In genomic region chr19:48617146-48617937, GRCh38 we compare ENCODE assay signal across 8 cellular contexts. TPM values are rescaled to one million over a fixed set of nuclear protein-coding genes. Genes with fewer than 3 reads are reported as not detected.
DNase-seq lines count a peak whose midpoint lies in the region; ATAC-seq and TF ChIP-seq lines count a peak whose summit lies in the region.

No MANE protein-coding gene starts in this region.

- intact Hi-C loops in Panc1 (cut with micrococcal nuclease; ENCODE audit: unreplicated experiment) = no loop called here
- intact Hi-C loops in esophagus muscularis mucosa (cut with DNase I) = no loop called here

- in situ Hi-C loops in G401 (cut with HindIII; ENCODE audit: low sequenced_read_pairs) (no loop called here), Panc1 (cut with HindIII; ENCODE audit: low pct_unique_long_range_greater_than_20kb, low sequenced_read_pairs) (no loop called here)

- TF ChIP-seq CTCF in Panc1 (IDR thresholded peaks at IDR 0.05) (no peak), esophagus muscularis mucosa (IDR thresholded peaks at IDR 0.05) (no peak)

- H3K4me3 ChIP-seq in Panc1 (ENCODE audit: low read depth in 2 of 2, low read length in 2 of 2) (peak overlapping the region; percentile 96 to 99), esophagus muscularis mucosa (peak overlapping the region; percentile 75 to 96 (median 78))

- no peaks in the 10 kb centered on the region for H3K9me3 ChIP-seq in Panc1 (ENCODE audit: control insufficient read depth, insufficient read depth, low read depth, low read length)
- no peaks in the 10 kb centered on the region for H3K9me3 ChIP-seq in esophagus muscularis mucosa

- DNase-seq in G401 (ENCODE audit: low spot score) (peak; percentile 37), Panc1 (ENCODE audit: low read depth, low spot score) (no peak), esophagus muscularis mucosa (ENCODE audit: extremely low spot score) (no peak), pons (ENCODE audit: low spot score) (peak; percentile 9), HCEC 1CT (no peak), NCI-H2081 treated with DMSO at 0.1 percent for 48 hours (lab: John Stamatoyannopoulos, UW) (no peak)

- POLR2A ChIA-PET in Panc1 (lab: Charles Lee) = no interaction called here

- 42% methylated on average over 12 of the region's 18 CpGs for WGBS in esophagus muscularis mucosa

- peak overlapping the region; percentile 94 for H3K27ac ChIP-seq in Panc1 (ENCODE audit: low read length)
- H3K27ac ChIP-seq in esophagus muscularis mucosa (replicated peaks in 1 of 4) = peak overlapping the region in 3 of 4 donors; percentile 94 to 95 (median 95)

- CTCF ChIA-PET in Panc1 (lab: Charles Lee) = no interaction called here

- H3K36me3 ChIP-seq in Panc1 (ENCODE audit: control insufficient read depth, insufficient read depth, low read length) = peaks cover 11% of the 10 kb centered on the region
- H3K36me3 ChIP-seq in esophagus muscularis mucosa = peaks cover 24 to 47% (median 39%) of the 10 kb centered on the region in 4 donors

- peaks cover 35% of the 10 kb centered on the region for H3K4me1 ChIP-seq in Panc1 (ENCODE audit: control insufficient read depth, insufficient read depth, low read length)
- H3K4me1 ChIP-seq in esophagus muscularis mucosa = peaks cover 31 to 67% (median 49%) of the 10 kb centered on the region in 4 donors

- TF ChIP-seq POLR2A in esophagus muscularis mucosa (IDR thresholded peaks at IDR 0.05; ENCODE audit: low read depth) = no peak

- BruUV-seq in Panc1 (replicated peaks; lab: Mats Ljungman, UMichigan) = no TSS peak

- no peak for TF ChIP-seq EP300 in esophagus muscularis mucosa (IDR thresholded peaks at IDR 0.05)

- H3K27me3 ChIP-seq in Panc1 (ENCODE audit: control insufficient read depth, insufficient read depth, low read length) (no peaks in the 10 kb centered on the region), esophagus muscularis mucosa (no peaks in the 10 kb centered on the region)

- ATAC-seq in Panc1 = no peak
- no peak for ATAC-seq in HG02884 (IDR thresholded peaks at IDR 0.05; ENCODE audit: unreplicated experiment)
- no peak for ATAC-seq in HG03565 (IDR thresholded peaks at IDR 0.05; ENCODE audit: unreplicated experiment)

RNA-seq across cellular contexts. Expression of gene RPL18, which starts 1.6 kb away (rescaled TPM):
- total RNA-seq in G401 (2014; rRNA removed; shearing (Covaris generic)) = 3,072 and 3,826 TPM in 2 replicates
- total RNA-seq in Panc1 (2021; ENCODE audit: unreplicated experiment) (670 TPM), esophagus muscularis mucosa (1,000 to 10,000 TPM; 1,298 to 2,105 (median 1,742) TPM)
- polyA plus RNA-seq in Panc1 (2012; ENCODE audit: insufficient read length) = 1,127 TPM

RNA-seq across cellular contexts. Expression of gene SPHK2, which starts 2.0 kb away (rescaled TPM):
- total RNA-seq in G401 (2014; rRNA removed; shearing (Covaris generic)) = 16.5 and 45.7 TPM in 2 replicates
- 19.5 TPM for total RNA-seq in Panc1 (2021; ENCODE audit: unreplicated experiment)
- 20.0 TPM for polyA plus RNA-seq in Panc1 (2012; ENCODE audit: insufficient read length)
- total RNA-seq in esophagus muscularis mucosa = 10 to 100 TPM; 15.9 to 24.5 (median 17.0) TPM

RNA-seq across cellular contexts. Expression of gene FAM83E, which starts 2.5 kb away (rescaled TPM):
- total RNA-seq in G401 (2014; rRNA removed; shearing (Covaris generic)) = 0.34 TPM in 1 of 2 replicates, not detected in the other
- total RNA-seq in Panc1 (2021; ENCODE audit: unreplicated experiment) (1.0 TPM), esophagus muscularis mucosa (under 1 TPM; 0.32 to 0.69 (median 0.37) TPM)
- not detected for polyA plus RNA-seq in Panc1 (2012; ENCODE audit: insufficient read length)

RNA-seq across cellular contexts. Expression of gene SPACA4, which starts 10.8 kb away (rescaled TPM):
- total RNA-seq in G401 (2014; rRNA removed; shearing (Covaris generic)) = 0.55 TPM in 1 of 2 replicates, not detected in the other
- total RNA-seq in Panc1 (2021; ENCODE audit: unreplicated experiment) (not detected), esophagus muscularis mucosa (not detected)
- polyA plus RNA-seq in Panc1 (2012; ENCODE audit: insufficient read length) = not detected

RNA-seq across cellular contexts. Expression of gene DBP, which starts 19.8 kb away (rescaled TPM):
- total RNA-seq in G401 (2014; rRNA removed; shearing (Covaris generic)) = 25.5 and 40.0 TPM in 2 replicates
- 7.4 TPM for total RNA-seq in Panc1 (2021; ENCODE audit: unreplicated experiment)
- 10.4 TPM for polyA plus RNA-seq in Panc1 (2012; ENCODE audit: insufficient read length)
- total RNA-seq in esophagus muscularis mucosa = 1 to 10 TPM; 3.0 to 9.3 (median 7.2) TPM

Comparison
In these comparisons a context has a peak if more than half of its experiments do, and no peak if none do; other contexts are left out.
1. DNase-seq: peak in G401 (single experiment) and pons (single experiment); none in Panc1 (single experiment), esophagus muscularis mucosa (single experiment), HCEC 1CT (single experiment) and NCI-H2081 treated with DMSO at 0.1 percent for 48 hours (single experiment).